Comparison of ENCODE assay signal across 13 cellular contexts in genomic region chr5:172871982-172872381, GRCh38. TPM values are rescaled to one million over a fixed set of nuclear protein-coding genes. Genes with fewer than 3 reads are reported as not detected.
DNase-seq lines count a peak whose midpoint lies in the region; ATAC-seq and TF ChIP-seq lines count a peak whose summit lies in the region.
"Had no signal": no experiment of that assay in that cellular context is flagged by ENCODE, and none has a peak within 500 bp of the region (broad histone marks: within the 10 kb centered on the region; RNA-seq: fewer than 3 reads in every experiment).

No MANE protein-coding gene starts in this region.

- H3K27ac ChIP-seq in coronary artery (peak overlapping the region; percentile 90 to 98), lower lobe of right lung (peak overlapping the region; percentile 89), temporal lobe (ENCODE audit: low read depth, low read length) (peak overlapping the region; percentile 70)

- no peaks in the 10 kb centered on the region for H3K36me3 ChIP-seq in lower lobe of right lung

- peak; percentile 21 for DNase-seq in NB4 (ENCODE audit: low read depth)
- DNase-seq in coronary artery (ENCODE audit: low spot score): no peak
- DNase-seq in lower lobe of right lung: no peak
- DNase-seq in stimulated activated naive CD4-positive, alpha-beta T cell (lab: John Stamatoyannopoulos, UW): no peak
- DNase-seq in DMS53 treated with DMSO at 0.1 percent for 48 hours (lab: John Stamatoyannopoulos, UW; ENCODE audit: unreplicated experiment): no peak
- DNase-seq: activated CD4-positive, alpha-beta T cell treated with anti-CD3 and anti-CD28 coated beads, Interleukin-2, amount 50 U/mL, for 4 hours; COR-L47; erythroblast; NCI-H510A treated with DMSO at 0.1 percent for 48 hours; small intestine had no signal

- no peaks in the 10 kb centered on the region for H3K9me3 ChIP-seq in lower lobe of right lung

- peaks cover 81% of the 10 kb centered on the region for H3K4me1 ChIP-seq in lower lobe of right lung

- TF ChIP-seq POLR2A in NB4 (IDR thresholded peaks at IDR 0.05; ENCODE audit: extremely low read depth, insufficient read length): no peak

- H3K4me3 ChIP-seq in NB4 (ENCODE audit: low read depth, low read length) (no peak overlapping the region), coronary artery (no peak overlapping the region), lower lobe of right lung (no peak overlapping the region)

- H3K27me3 ChIP-seq in lower lobe of right lung (ENCODE audit: low read depth): no peaks in the 10 kb centered on the region

- ATAC-seq in lower lobe of right lung: no peak
- ATAC-seq in esophagus mucosa: no peak
- no peak for ATAC-seq in GM21515 (IDR thresholded peaks at IDR 0.05; ENCODE audit: unreplicated experiment)

- no peak for TF ChIP-seq CTCF in NB4 (IDR thresholded peaks at IDR 0.05; ENCODE audit: low read depth, low read length)
- TF ChIP-seq CTCF in coronary artery (IDR thresholded peaks at IDR 0.05): no peak
- no peak for TF ChIP-seq CTCF in lower lobe of right lung (IDR thresholded peaks at IDR 0.05)

- intact Hi-C loops in lower lobe of right lung (cut with DNase I): no loop called here

RNA-seq across cellular contexts. Expression of gene ERGIC1, which starts 37.9 kb away (rescaled TPM):
- 177 TPM for total RNA-seq in lower lobe of right lung
- 31.2 TPM for total RNA-seq in temporal lobe
- 58.3 TPM for total RNA-seq in esophagus mucosa
